ENCODE assay signal across 10 cellular contexts in genomic region chr17:1626333-1626732, GRCh38. TPM values are rescaled to one million over a fixed set of nuclear protein-coding genes. Genes with fewer than 3 reads are reported as not detected.
DNase-seq lines count a peak whose midpoint lies in the region; ATAC-seq, FAIRE-seq and TF ChIP-seq lines count a peak whose summit lies in the region.
"Had no signal": no experiment of that assay in that cellular context is flagged by ENCODE, and none has a peak within 500 bp of the region (broad histone marks: within the 10 kb centered on the region; RNA-seq: fewer than 3 reads in every experiment).

No MANE protein-coding gene starts in this region.

- H3K27me3 ChIP-seq in psoas muscle (ENCODE audit: insufficient read depth in 3 of 3, low read length in 2 of 3) = no peaks in the 10 kb centered on the region

- H3K27me3 Mint-ChIP-seq in glutamatergic neuron (ENCODE audit: unreplicated experiment) = peaks cover 14% of the 10 kb centered on the region

- ATAC-seq in psoas muscle (no peak), left lobe of liver (no peak)

- DNase-seq in D721Med (ENCODE audit: insufficient read length, low spot score) (peak; percentile 95), RWPE1 (ENCODE audit: low spot score) (no peak), glutamatergic neuron (no peak), psoas muscle (no peak), left lobe of liver (ENCODE audit: low spot score) (no peak), NCI-H146 treated with DMSO at 0.1 percent for 48 hours (lab: John Stamatoyannopoulos, UW; ENCODE audit: unreplicated experiment) (no peak)
- DNase-seq in central memory CD4-positive, alpha-beta T cell = no peak
- DNase-seq in activated CD8-positive, alpha-beta memory T cell treated with anti-CD3 and anti-CD28 coated beads, Interleukin-2, amount 50 U/mL, for 48 hours = no peak
- DNase-seq: activated CD8-positive, alpha-beta memory T cell treated with anti-CD3 and anti-CD28 coated beads, Interleukin-2, amount 50 U/mL, for 4 hours; stimulated activated CD4-positive, alpha-beta T cell treated with anti-CD3 and anti-CD28 coated beads, Interleukin-15, amount 100 ng/mL, for 24 hours had no signal

- TF ChIP-seq CTCF in D721Med (IDR thresholded peaks at IDR 0.05; ENCODE audit: insufficient read depth, missing control alignments) (no peak), RWPE1 (conservative IDR thresholded peaks at IDR 0.05; ENCODE audit: low read depth) (no peak), glutamatergic neuron (IDR thresholded peaks at IDR 0.05; ENCODE audit: partially characterized antibody, unreplicated experiment) (no peak), psoas muscle (IDR thresholded peaks at IDR 0.05) (no peak)

- CTCF ChIA-PET in RWPE1 (lab: Yijun Ruan, JAX) = interaction anchor here (0.6 to 1.5 kb wide), 3 partner anchors 52 to 345 kb away, joined by 4 to 6 read pairs (median 4); no protein-coding TSS in a partner anchor

- H3K36me3 Mint-ChIP-seq in glutamatergic neuron (ENCODE audit: unreplicated experiment) = no peaks in the 10 kb centered on the region

- H3K27ac ChIP-seq in RWPE1 = peak overlapping the region; percentile 46
- peak overlapping the region; percentile 92 for H3K27ac ChIP-seq in psoas muscle

- FAIRE-seq in D721Med (lab: Jason Lieb, UNC) = peak; percentile 72

- peaks cover 12% of the 10 kb centered on the region for H3K9me3 Mint-ChIP-seq in glutamatergic neuron (ENCODE audit: unreplicated experiment)

- H3K9me3 ChIP-seq in psoas muscle = no peaks in the 10 kb centered on the region

- peaks cover 16% of the 10 kb centered on the region for H3K4me1 Mint-ChIP-seq in glutamatergic neuron (ENCODE audit: low read depth, unreplicated experiment)

- H3K4me3 ChIP-seq in psoas muscle = peak overlapping the region; percentile 93

- peak overlapping the region; percentile 82 for H3K4me3 Mint-ChIP-seq in glutamatergic neuron (ENCODE audit: unreplicated experiment)

- 17 to 63% (median 27%) methylated on average over 3 of the region's 3 CpGs for WGBS in psoas muscle, 3 donors

- H3K4me1 ChIP-seq in psoas muscle = peaks cover 23% of the 10 kb centered on the region

- peaks cover 0 to 33% of the 10 kb centered on the region in 2 donors for H3K36me3 ChIP-seq in psoas muscle (ENCODE audit: insufficient read depth in 1 of 2, low read depth in 1 of 2)

- intact Hi-C loops in psoas muscle (cut with DNase I) = loop anchor here (5.0 kb wide), 2 partner anchors 34 to 364 kb away; no protein-coding TSS in a partner anchor

- POLR2A ChIA-PET in RWPE1 (lab: Yijun Ruan, JAX; ENCODE audit: low non-redundant PET) = no interaction called here

- no peak overlapping the region for H3K27ac Mint-ChIP-seq in glutamatergic neuron (ENCODE audit: unreplicated experiment)

RNA-seq across cellular contexts. Expression of gene SLC43A2, which starts 2.3 kb away (rescaled TPM):
- total RNA-seq in glutamatergic neuron (ENCODE audit: unreplicated experiment) = 31.3 TPM
- total RNA-seq in psoas muscle = 10 to 100 TPM; 10.1 to 70.5 (median 30.0) TPM
- 10 to 100 TPM in 2 of 3 donors, 1 to 10 TPM in 1; 9.5 to 21.7 (median 19.0) TPM for polyA plus RNA-seq in psoas muscle
- 3.1 TPM for total RNA-seq in left lobe of liver

RNA-seq across cellular contexts. Expression of gene SCARF1, which starts 19.2 kb away (rescaled TPM):
- 4.0 TPM for total RNA-seq in glutamatergic neuron (ENCODE audit: unreplicated experiment)
- total RNA-seq in psoas muscle = 1 to 10 TPM; 5.2 to 8.9 (median 6.4) TPM
- polyA plus RNA-seq in psoas muscle = 1 to 10 TPM; 2.0 to 4.9 (median 4.1) TPM
- 12.5 TPM for total RNA-seq in left lobe of liver

RNA-seq across cellular contexts. Expression of gene RILP, which starts 23.3 kb away (rescaled TPM):
- total RNA-seq in glutamatergic neuron (ENCODE audit: unreplicated experiment) = 4.2 TPM
- total RNA-seq in psoas muscle = 10 to 100 TPM; 23.3 to 44.5 (median 29.8) TPM
- 10 to 100 TPM; 26.8 to 49.9 (median 39.1) TPM for polyA plus RNA-seq in psoas muscle
- 20.9 TPM for total RNA-seq in left lobe of liver

RNA-seq across cellular contexts. Expression of gene PRPF8, which starts 58.3 kb away (rescaled TPM):
- total RNA-seq in glutamatergic neuron (ENCODE audit: unreplicated experiment) (297 TPM), psoas muscle (100 to 1,000 TPM; 218 to 305 (median 223) TPM), left lobe of liver (97.8 TPM)
- 100 to 1,000 TPM in 1 of 3 donors, 10 to 100 TPM in 2; 84.8 to 138 (median 90.2) TPM for polyA plus RNA-seq in psoas muscle
